Comparison of ENCODE assay signal across 8 cellular contexts in the genomic region with DNA sequence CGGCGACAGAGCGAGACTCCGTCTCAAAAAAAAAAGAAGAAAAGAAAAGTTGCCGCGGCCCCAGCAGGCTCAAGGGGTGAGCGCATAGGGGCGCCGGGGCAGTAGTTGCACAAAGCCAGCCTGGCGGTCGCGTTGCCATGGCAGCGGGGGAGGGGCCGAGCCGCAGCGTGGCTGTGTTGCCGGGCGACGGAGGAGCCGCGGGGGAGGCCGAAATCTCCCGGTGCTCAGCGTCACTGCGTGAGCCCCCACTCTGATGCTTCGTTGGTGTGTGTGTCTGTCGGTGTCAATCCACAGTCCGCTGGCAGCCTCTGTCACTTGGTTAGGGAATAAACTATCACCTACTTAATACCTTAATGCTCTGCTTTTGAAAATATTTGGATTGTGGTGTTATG.
DNase-seq lines count a peak whose midpoint lies in the region; TF ChIP-seq lines count a peak whose summit lies in the region.

No MANE protein-coding gene starts in this region.

- H3K36me3 Mint-ChIP-seq in HFFc6 (ENCODE audit: low read depth): no peaks in the 10 kb centered on the region

- H3K27me3 Mint-ChIP-seq in HFFc6 (ENCODE audit: insufficient read depth): no peaks in the 10 kb centered on the region

- no peak overlapping the region for H3K4me2 ChIP-seq in Karpas-422 (ENCODE audit: low read depth, low read length, poor library complexity, severe bottlenecking)

- H3K4me1 Mint-ChIP-seq in HFFc6 (ENCODE audit: low read depth): peaks cover 17% of the 10 kb centered on the region

- peak overlapping the region; percentile 100 for H3K4me3 Mint-ChIP-seq in HFFc6

- H3K27ac ChIP-seq in spleen: peak overlapping the region; percentile 39 to 89 (median 75)
- no peak overlapping the region for H3K27ac ChIP-seq in Karpas-422 (ENCODE audit: low read length)

- no peak overlapping the region for H2AFZ ChIP-seq in Karpas-422 (ENCODE audit: low read length)

- H3K9me3 Mint-ChIP-seq in HFFc6: no peaks in the 10 kb centered on the region

- TF ChIP-seq POLR2A in spleen (IDR thresholded peaks at IDR 0.05): peak in 1 of 3 donors; percentile 11

- H3K79me2 ChIP-seq in Karpas-422 (ENCODE audit: low read length): no peaks in the 10 kb centered on the region

- WGBS in spleen, 5 donors: 0 to 2% (median 1%) methylated on average over 28 of the region's 28 CpGs

- no peaks in the 10 kb centered on the region for H4K20me1 ChIP-seq in Karpas-422 (ENCODE audit: insufficient read depth, low read depth, low read length)

- H3K27me3 ChIP-seq in spleen (replicated peaks in 1 of 7): peaks cover 0 to 36% (median 13%) of the 10 kb centered on the region in 7 donors
- no peaks in the 10 kb centered on the region for H3K27me3 ChIP-seq in Karpas-422 (ENCODE audit: low read length)

- TF ChIP-seq CTCF in GM12875 (IDR thresholded peaks at IDR 0.05; ENCODE audit: borderline replicate concordance, insufficient read depth, low read depth, low read length) (no peak), HFFc6 (IDR thresholded peaks at IDR 0.05) (no peak), cardiac fibroblast (IDR thresholded peaks at IDR 0.05; ENCODE audit: low read depth, low read length) (no peak), spleen (IDR thresholded peaks at IDR 0.05 in 8 of 11, conservative IDR thresholded peaks at IDR 0.05 in 3 of 11) (no peak)

- H3K9me3 ChIP-seq in spleen (no peaks in the 10 kb centered on the region), Karpas-422 (ENCODE audit: low read length) (no peaks in the 10 kb centered on the region)

- no peak overlapping the region for H3K9ac ChIP-seq in Karpas-422 (ENCODE audit: low read length)

- no peaks in the 10 kb centered on the region for H3K9me2 ChIP-seq in Karpas-422 (replicated peaks; ENCODE audit: insufficient read depth, low read length)

- DNase-seq in HFFc6 (peak; percentile 82), NCI-H1092 (lab: John Stamatoyannopoulos, UW) (peak; percentile 37), cardiac fibroblast (ENCODE audit: low read depth in 2 of 2) (peak; percentile 81 to 88), iris pigment epithelial cell (ENCODE audit: low read depth) (peak; percentile 83), spleen (peak; percentile 94), Karpas-422 (no peak)
- peak; percentile 54 to 64 (median 56) for DNase-seq in activated CD4-positive, CD25-positive, alpha-beta regulatory T cell (lab: John Stamatoyannopoulos, UW)

- intact Hi-C loops in spleen (cut with DNase I; ENCODE audit: low total_unique reads): no loop called here

- no peaks in the 10 kb centered on the region for H3K36me3 ChIP-seq in spleen
- no peaks in the 10 kb centered on the region for H3K36me3 ChIP-seq in Karpas-422 (ENCODE audit: insufficient read depth, low read length)

- peaks cover 0 to 27% (median 17%) of the 10 kb centered on the region in 6 donors for H3K4me1 ChIP-seq in spleen
- H3K4me1 ChIP-seq in Karpas-422 (ENCODE audit: low read length): no peaks in the 10 kb centered on the region

- peak overlapping the region; percentile 99 for H3K27ac Mint-ChIP-seq in HFFc6

- H3K4me3 ChIP-seq in GM12875 (ENCODE audit: low read depth, low read length) (peak overlapping the region; percentile 31), cardiac fibroblast (replicated peaks in 1 of 2; ENCODE audit: low read depth in 2 of 2, low read length in 2 of 2) (peak overlapping the region; percentile 64 to 67), spleen (peak overlapping the region; percentile 51 to 72 (median 57)), Karpas-422 (ENCODE audit: low read length) (no peak overlapping the region)
